Comparison of ENCODE assay signal across 8 cellular contexts in the genomic region with DNA sequence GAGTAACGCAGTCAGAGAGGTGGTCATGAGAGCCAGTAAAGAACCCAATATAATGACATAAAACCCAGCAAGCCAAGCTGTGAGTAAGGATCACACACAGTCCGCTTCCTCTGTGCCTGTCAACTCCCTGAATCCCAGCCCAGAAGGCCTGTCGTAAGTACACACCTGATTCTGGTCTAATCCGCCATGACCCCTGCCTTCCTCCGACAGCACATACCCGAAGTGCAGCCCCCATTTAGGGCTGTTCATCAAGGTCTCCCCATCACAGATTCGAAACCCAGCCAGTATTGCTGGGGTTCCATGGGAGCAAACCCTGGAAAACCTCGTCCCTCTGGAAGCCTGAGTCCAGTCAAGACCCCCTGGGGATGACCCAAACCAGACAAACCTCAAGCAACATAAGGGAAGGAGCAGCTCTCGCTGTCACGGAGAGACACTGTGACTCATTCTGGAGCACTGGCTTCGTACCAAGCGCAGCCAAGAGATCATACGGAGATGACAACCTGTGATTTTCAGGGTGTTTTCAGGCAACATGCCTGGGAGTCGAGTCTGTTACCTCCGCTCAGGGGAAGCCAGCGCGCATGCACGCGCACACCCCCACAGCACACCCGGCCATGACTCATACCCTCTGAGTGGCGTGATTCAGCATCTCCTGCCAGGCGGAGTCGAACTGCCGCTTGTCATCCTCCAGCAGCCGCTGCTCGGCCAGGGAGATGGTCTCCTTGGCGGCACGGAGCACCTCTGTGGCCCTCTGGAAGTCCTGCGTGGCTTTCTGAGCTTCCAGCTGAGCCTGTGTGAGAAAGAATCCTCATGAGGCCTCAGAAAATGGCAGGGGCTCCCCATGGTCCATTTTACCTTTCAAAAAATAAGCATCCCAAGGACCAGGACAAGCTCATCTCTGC.
DNase-seq lines count a peak whose midpoint lies in the region; ATAC-seq and TF ChIP-seq lines count a peak whose summit lies in the region.

No MANE protein-coding gene starts in this region.

- H4K12ac ChIP-seq in trophoblast cell (ENCODE audit: low read depth, low read length) = peak overlapping the region; percentile 8

- H3K4me1 ChIP-seq in gastroesophageal sphincter = peaks cover 0 to 62% (median 19%) of the 10 kb centered on the region in 3 donors
- H3K4me1 ChIP-seq in trophoblast cell (ENCODE audit: control insufficient read depth in 1 of 2, insufficient read depth in 2 of 2, low read length in 2 of 2) = peaks cover 24 to 34% of the 10 kb centered on the region in 2 experiments
- H3K4me1 ChIP-seq in thymus (ENCODE audit: control insufficient read depth, insufficient read depth, low read length) = peaks cover 25% of the 10 kb centered on the region

- ATAC-seq in HG02981 (IDR thresholded peaks at IDR 0.05; ENCODE audit: unreplicated experiment) = peak; percentile 66
- peak; percentile 84 for ATAC-seq in gastroesophageal sphincter

- no peak for TF ChIP-seq POLR2A in gastroesophageal sphincter (IDR thresholded peaks at IDR 0.05)

- H3K9me3 ChIP-seq in gastroesophageal sphincter (no peaks in the 10 kb centered on the region), trophoblast cell (ENCODE audit: insufficient read depth, low read depth, low read length) (no peaks in the 10 kb centered on the region), thymus (ENCODE audit: control insufficient read depth) (no peaks in the 10 kb centered on the region)

- peak overlapping the region; percentile 14 for H3K9ac ChIP-seq in trophoblast cell (ENCODE audit: low read length)

- H3K79me2 ChIP-seq in trophoblast cell (ENCODE audit: control insufficient read depth, insufficient read depth, low read length, poor library complexity) = peaks cover 18% of the 10 kb centered on the region

- no peak overlapping the region for H3K4me2 ChIP-seq in trophoblast cell (ENCODE audit: low read length)

- peak overlapping the region; percentile 78 for H4K8ac ChIP-seq in trophoblast cell (ENCODE audit: low read depth, low read length)

- TF ChIP-seq EP300 in gastroesophageal sphincter (IDR thresholded peaks at IDR 0.05) = no peak

- H2BK120ac ChIP-seq in trophoblast cell (ENCODE audit: insufficient read depth, low read length, poor library complexity) = peak overlapping the region; percentile 59

- H2AFZ ChIP-seq in trophoblast cell (ENCODE audit: insufficient read depth, low read length, poor library complexity) = no peak overlapping the region

- peak; percentile 68 for DNase-seq in GM12864 (ENCODE audit: low read depth)
- DNase-seq in SHP77 treated with DMSO at 0.1 percent for 48 hours (lab: John Stamatoyannopoulos, UW) = peak; percentile 61
- DNase-seq in activated naive CD4-positive, alpha-beta T cell (lab: John Stamatoyannopoulos, UW) = peak; percentile 44 to 74 (median 63)
- peak; percentile 87 for DNase-seq in trophoblast cell
- no peak for DNase-seq in NCI-H345 treated with DMSO at 0.1 percent for 48 hours (lab: John Stamatoyannopoulos, UW; ENCODE audit: unreplicated experiment)

- H3K36me3 ChIP-seq in gastroesophageal sphincter (no peaks in the 10 kb centered on the region), trophoblast cell (ENCODE audit: control insufficient read depth in 1 of 2, insufficient read depth in 2 of 2, low read length in 2 of 2) (peaks cover 40 to 42% of the 10 kb centered on the region in 2 experiments), thymus (ENCODE audit: control insufficient read depth, insufficient read depth) (no peaks in the 10 kb centered on the region)

- WGBS in gastroesophageal sphincter (ENCODE audit: low coverage in 1 of 2), 2 donors = 49 to 100% methylated on average over 3 of the region's 29 CpGs
- no CpG with 5 or more reads among the region's 29 CpGs for WGBS in trophoblast cell (ENCODE audit: extremely low coverage, insufficient coverage, insufficient read length)
- WGBS in thymus = 41% methylated on average over 29 of the region's 29 CpGs

- H3K79me1 ChIP-seq in trophoblast cell (ENCODE audit: low read length) = peaks cover 33% of the 10 kb centered on the region

- H3K18ac ChIP-seq in trophoblast cell (ENCODE audit: low read length) = peak overlapping the region; percentile 89

- H3K27me3 ChIP-seq in gastroesophageal sphincter = no peaks in the 10 kb centered on the region
- no peaks in the 10 kb centered on the region for H3K27me3 ChIP-seq in trophoblast cell (ENCODE audit: insufficient read depth, low read length)
- H3K27me3 ChIP-seq in thymus (ENCODE audit: control insufficient read depth, insufficient read depth) = no peaks in the 10 kb centered on the region

- peak overlapping the region; percentile 57 for H3K4ac ChIP-seq in trophoblast cell (ENCODE audit: low read depth, low read length)

- H3K14ac ChIP-seq in trophoblast cell (ENCODE audit: low read length) = peak overlapping the region; percentile 50

- H3K4me3 ChIP-seq in GM12864 (ENCODE audit: low read depth, low read length) = no peak overlapping the region
- H3K4me3 ChIP-seq in gastroesophageal sphincter = peak overlapping the region in 1 of 2 donors; percentile 7
- no peak overlapping the region for H3K4me3 ChIP-seq in trophoblast cell (ENCODE audit: low read depth, low read length)
- no peak overlapping the region for H3K4me3 ChIP-seq in thymus (ENCODE audit: low read length)

- H3K27ac ChIP-seq in gastroesophageal sphincter (peak overlapping the region; percentile 2 to 77 (median 69)), trophoblast cell (ENCODE audit: low read depth, low read length) (peak overlapping the region; percentile 55), thymus (ENCODE audit: low read depth) (peak overlapping the region; percentile 56)

- peak overlapping the region; percentile 24 for H2BK5ac ChIP-seq in trophoblast cell (ENCODE audit: low read depth, low read length, poor library complexity)

- peak overlapping the region; percentile 73 for H2AK5ac ChIP-seq in trophoblast cell (ENCODE audit: low read length)

- peak overlapping the region; percentile 86 for H4K91ac ChIP-seq in trophoblast cell (ENCODE audit: low read depth, low read length)

- TF ChIP-seq CTCF in GM12864 (IDR thresholded peaks at IDR 0.05; ENCODE audit: low read depth, low read length, missing control alignments) (no peak), gastroesophageal sphincter (IDR thresholded peaks at IDR 0.05) (no peak)

- H2BK12ac ChIP-seq in trophoblast cell (ENCODE audit: low read length) = peak overlapping the region; percentile 81

- H3K23ac ChIP-seq in trophoblast cell (ENCODE audit: low read length) = no peak overlapping the region
